ENCODE assay signal across 18 cellular contexts in genomic region chr7:47965456-47965855, GRCh38. TPM values are rescaled to one million over a fixed set of nuclear protein-coding genes. Genes with fewer than 3 reads are reported as not detected.
DNase-seq lines count a peak whose midpoint lies in the region; ATAC-seq lines count a peak whose summit lies in the region.
"Had no signal": no experiment of that assay in that cellular context is flagged by ENCODE, and none has a peak within 500 bp of the region (broad histone marks: within the 10 kb centered on the region; RNA-seq: fewer than 3 reads in every experiment).

No MANE protein-coding gene starts in this region.

- intact Hi-C loops in activated naive CD4-positive, alpha-beta T cell treated with anti-CD3 and anti-CD28 coated beads for 36 hours (cut with micrococcal nuclease) = no loop called here
- intact Hi-C loops in posterior cingulate gyrus (cut with DNase I) = no loop called here

- in situ Hi-C loops in G401 (cut with HindIII; ENCODE audit: low sequenced_read_pairs) = no loop called here

- CTCF ChIA-PET in activated naive CD4-positive, alpha-beta T cell treated with anti-CD3 and anti-CD28 coated beads for 36 hours (lab: Charles Lee) = interaction anchor here (0.8 kb wide), 2 partner anchors 26 to 145 kb away, joined by 3 read pairs; no protein-coding TSS in a partner anchor

- H3K9me3 Mint-ChIP-seq in activated naive CD4-positive, alpha-beta T cell treated with anti-CD3 and anti-CD28 coated beads, Interleukin-2, amount 50 U/mL, for 72 hours = no peaks in the 10 kb centered on the region
- no peaks in the 10 kb centered on the region for H3K9me3 Mint-ChIP-seq in activated naive CD4-positive, alpha-beta T cell treated with anti-CD3 and anti-CD28 coated beads for 36 hours
- H3K9me3 Mint-ChIP-seq: CD4-positive, alpha-beta T cell had no signal

- ATAC-seq in activated naive CD4-positive, alpha-beta T cell treated with anti-CD3 and anti-CD28 coated beads, Interleukin-2, amount 50 U/mL, for 72 hours = no peak
- no peak for ATAC-seq in GM18520 (IDR thresholded peaks at IDR 0.05; ENCODE audit: unreplicated experiment)
- ATAC-seq in HG03025 (IDR thresholded peaks at IDR 0.05; ENCODE audit: low FRiP score, unreplicated experiment) = no peak
- ATAC-seq: HCT116 had no signal

- H3K27ac Mint-ChIP-seq in activated naive CD4-positive, alpha-beta T cell treated with anti-CD3 and anti-CD28 coated beads, Interleukin-2, amount 50 U/mL, for 72 hours = peak overlapping the region; percentile 10 to 85
- no peak overlapping the region for H3K27ac Mint-ChIP-seq in activated naive CD4-positive, alpha-beta T cell treated with anti-CD3 and anti-CD28 coated beads for 36 hours
- H3K27ac Mint-ChIP-seq: CD4-positive, alpha-beta T cell had no signal

- no peak overlapping the region for H3K4me3 Mint-ChIP-seq in activated naive CD4-positive, alpha-beta T cell treated with anti-CD3 and anti-CD28 coated beads for 36 hours
- H3K4me3 Mint-ChIP-seq: CD4-positive, alpha-beta T cell had no signal

- H3K36me3 Mint-ChIP-seq in activated naive CD4-positive, alpha-beta T cell treated with anti-CD3 and anti-CD28 coated beads, Interleukin-2, amount 50 U/mL, for 72 hours = peaks cover 50 to 54% of the 10 kb centered on the region in 2 donors
- peaks cover 64% of the 10 kb centered on the region for H3K36me3 Mint-ChIP-seq in activated naive CD4-positive, alpha-beta T cell treated with anti-CD3 and anti-CD28 coated beads for 36 hours (ENCODE audit: low read depth)

- no peaks in the 10 kb centered on the region for H3K27me3 Mint-ChIP-seq in activated naive CD4-positive, alpha-beta T cell treated with anti-CD3 and anti-CD28 coated beads for 36 hours (ENCODE audit: low read depth)
- H3K27me3 Mint-ChIP-seq: CD4-positive, alpha-beta T cell had no signal

- peaks cover 16% of the 10 kb centered on the region for H3K4me1 Mint-ChIP-seq in activated naive CD4-positive, alpha-beta T cell treated with anti-CD3 and anti-CD28 coated beads for 36 hours (ENCODE audit: low read depth)

- DNase-seq in activated naive CD4-positive, alpha-beta T cell treated with anti-CD3 and anti-CD28 coated beads, Interleukin-2, amount 50 U/mL, for 72 hours (ENCODE audit: low spot score in 2 of 2) = no peak
- no peak for DNase-seq in activated naive CD4-positive, alpha-beta T cell treated with anti-CD3 and anti-CD28 coated beads for 36 hours
- DNase-seq in G401 (ENCODE audit: low spot score) = peak; percentile 58
- peak; percentile 43 for DNase-seq in cerebellar cortex (ENCODE audit: low spot score)
- DNase-seq in posterior cingulate gyrus = peak in 6 of 10 donors; percentile 16 to 90 (median 60)
- no peak for DNase-seq in GM19240 (ENCODE audit: insufficient read length, low spot score)
- DNase-seq: ACHN; CD4-positive, alpha-beta T cell; DMS153; DMS79; GF-D8; GOT3; H7 had no signal

RNA-seq across cellular contexts. Expression of gene HUS1, which starts 14.0 kb away (rescaled TPM):
- 10 to 100 TPM; 33.7 to 76.2 TPM for total RNA-seq in activated naive CD4-positive, alpha-beta T cell treated with anti-CD3 and anti-CD28 coated beads, Interleukin-2, amount 50 U/mL, for 72 hours
- 10 to 100 TPM; 55.0 to 61.2 TPM for total RNA-seq in activated naive CD4-positive, alpha-beta T cell treated with anti-CD3 and anti-CD28 coated beads for 36 hours
- 7.5 and 10.9 TPM in 2 replicates for total RNA-seq in G401 (2014; rRNA removed; shearing (Covaris generic))

RNA-seq across cellular contexts. Expression of gene PKD1L1, which starts 17.2 kb away (rescaled TPM):
- under 1 TPM; 0.05 to 0.14 TPM for total RNA-seq in activated naive CD4-positive, alpha-beta T cell treated with anti-CD3 and anti-CD28 coated beads, Interleukin-2, amount 50 U/mL, for 72 hours
- total RNA-seq in activated naive CD4-positive, alpha-beta T cell treated with anti-CD3 and anti-CD28 coated beads for 36 hours = under 1 TPM; 0.02 to 0.05 TPM
- 0.14 and 3.6 TPM in 2 replicates for total RNA-seq in G401 (2014; rRNA removed; shearing (Covaris generic))
- total RNA-seq: A172, HT-29 had no signal

Comparison
In these comparisons a context has a peak if more than half of its experiments do, and no peak if none do; other contexts are left out.
1. DNase-seq: peak in G401 (single experiment), cerebellar cortex (single experiment) and posterior cingulate gyrus (6 of 10); none in activated naive CD4-positive, alpha-beta T cell treated with anti-CD3 and anti-CD28 coated beads, Interleukin-2, amount 50 U/mL, for 72 hours (0 of 2), activated naive CD4-positive, alpha-beta T cell treated with anti-CD3 and anti-CD28 coated beads for 36 hours (single experiment) and GM19240 (single experiment).